33 cellular contexts compared by ENCODE assay signal in the genomic region with DNA sequence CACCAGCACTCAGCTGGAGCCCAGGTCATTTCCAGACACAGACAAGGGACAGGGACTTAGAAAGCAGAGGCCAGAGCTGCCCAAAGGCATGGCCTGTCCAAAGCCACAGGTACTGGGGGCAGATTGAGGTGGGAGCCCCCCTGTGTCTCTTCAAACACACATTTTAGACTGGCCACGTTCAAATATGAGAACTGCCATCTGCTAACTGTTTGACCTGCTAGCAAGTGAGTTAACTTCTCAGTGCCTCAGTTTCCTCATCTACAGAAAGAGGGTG. TPM values are rescaled to one million over a fixed set of nuclear protein-coding genes. Genes with fewer than 3 reads are reported as not detected.
A peak's percentile ranks its signal among the peaks of the same experiment; 100 is the strongest.
DNase-seq lines count a peak whose midpoint lies in the region; ATAC-seq, FAIRE-seq and TF ChIP-seq lines count a peak whose summit lies in the region.
"Had no signal": no experiment of that assay in that cellular context is flagged by ENCODE, and none has a peak within 500 bp of the region (broad histone marks: within the 10 kb centered on the region; RNA-seq: fewer than 3 reads in every experiment).

No MANE protein-coding gene starts in this region.

- CTCF ChIA-PET in GM12878 (lab: Yijun Ruan, JAX) = interaction anchor here (1.5 kb wide), 1 partner anchor 45 kb away, joined by 3 read pairs; no protein-coding TSS in a partner anchor

- WGBS in heart right ventricle, 2 donors = 22 to 36% methylated on average over 1 of the region's 1 CpG
- WGBS in GM12878 (ENCODE audit: insufficient coverage, insufficient replicate concordance, low lambda C conversion rate, missing lambda C conversion rate) = 25% methylated on average over 1 of the region's 1 CpG

- no peaks in the 10 kb centered on the region for H3K9me3 Mint-ChIP-seq in nephron progenitor cell
- no peaks in the 10 kb centered on the region for H3K9me3 Mint-ChIP-seq in activated naive CD8-positive, alpha-beta T cell treated with anti-CD3 and anti-CD28 coated beads for 36 hours
- H3K9me3 Mint-ChIP-seq: activated CD8-positive, alpha-beta T cell treated with anti-CD3 and anti-CD28 coated beads for 36 hours; activated naive CD4-positive, alpha-beta T cell treated with anti-CD3 and anti-CD28 coated beads, Interleukin-2, amount 10 ng/mL, durations not matched to agents 7 days and 5 days; CD14-positive monocyte; HFFc6; stimulated activated memory B cell treated with anti-CD40 and anti-IgM and Interleukin-4, amounts not matched to agents 10 μg/mL and 1 μg/mL and 100 μg/mL, for 72 hours had no signal

- H3K36me3 ChIP-seq in heart right ventricle (no peaks in the 10 kb centered on the region), GM12878 (ENCODE audit: control insufficient read depth in 2 of 2, insufficient read depth in 2 of 2, low read length in 1 of 2) (no peaks in the 10 kb centered on the region)
- H3K36me3 ChIP-seq: left lung, MG63, Peyer's patch, upper lobe of left lung had no signal

- H2AFZ ChIP-seq in GM12878 (ENCODE audit: control insufficient read depth, low read depth, low read length) = no peak overlapping the region

- intact Hi-C loops in heart right ventricle (cut with DNase I) (no loop called here), Right ventricle myocardium superior (cut with DNase I) (no loop called here), GM12878 (cut with micrococcal nuclease; ENCODE audit: unreplicated experiment) (no loop called here)

- SMC1A ChIA-PET in GM12878 (lab: Charles Lee; ENCODE audit: uncharacterized antibody, unreplicated experiment) = no interaction called here

- TF ChIP-seq RAD21 in GM12878 (IDR thresholded peaks at IDR 0.05; ENCODE audit: insufficient read depth, low read depth, low read length) = no peak

- peak overlapping the region; percentile 80 for H3K27ac Mint-ChIP-seq in nephron progenitor cell
- no peak overlapping the region for H3K27ac Mint-ChIP-seq in activated naive CD8-positive, alpha-beta T cell treated with anti-CD3 and anti-CD28 coated beads for 36 hours
- H3K27ac Mint-ChIP-seq: activated CD4-positive, alpha-beta T cell treated with anti-CD3 and anti-CD28 coated beads for 36 hours; activated CD8-positive, alpha-beta T cell treated with anti-CD3 and anti-CD28 coated beads for 36 hours; activated naive CD4-positive, alpha-beta T cell treated with anti-CD3 and anti-CD28 coated beads, Interleukin-2, amount 10 ng/mL, durations not matched to agents 7 days and 5 days; HFFc6; stimulated activated memory B cell treated with anti-CD40 and anti-IgM and Interleukin-4, amounts not matched to agents 10 μg/mL and 1 μg/mL and 100 μg/mL, for 72 hours had no signal

- RAD21 ChIA-PET in GM12878 (lab: Charles Lee; ENCODE audit: unreplicated experiment) = no interaction called here

- H3K27me3 ChIP-seq in heart right ventricle (no peaks in the 10 kb centered on the region), GM12878 (replicated peaks in 1 of 2; ENCODE audit: control insufficient read depth in 2 of 2, insufficient read depth in 2 of 2, low read length in 1 of 2) (no peaks in the 10 kb centered on the region), foreskin keratinocyte (peaks cover 18% of the 10 kb centered on the region)
- H3K27me3 ChIP-seq: Peyer's patch, upper lobe of left lung had no signal

- no peak overlapping the region for H3K4me3 Mint-ChIP-seq in nephron progenitor cell
- no peak overlapping the region for H3K4me3 Mint-ChIP-seq in activated naive CD8-positive, alpha-beta T cell treated with anti-CD3 and anti-CD28 coated beads for 36 hours
- H3K4me3 Mint-ChIP-seq: activated CD4-positive, alpha-beta T cell treated with anti-CD3 and anti-CD28 coated beads for 36 hours; activated CD8-positive, alpha-beta T cell treated with anti-CD3 and anti-CD28 coated beads for 36 hours; activated naive CD4-positive, alpha-beta T cell treated with anti-CD3 and anti-CD28 coated beads, Interleukin-2, amount 10 ng/mL, durations not matched to agents 7 days and 5 days; CD14-positive monocyte; HFFc6; stimulated activated memory B cell treated with anti-CD40 and anti-IgM and Interleukin-4, amounts not matched to agents 10 μg/mL and 1 μg/mL and 100 μg/mL, for 72 hours had no signal

- BruUV-seq in GM12878 (replicated peaks; lab: Mats Ljungman, UMichigan) = no TSS peak

- TF ChIP-seq EP300 in GM12878 (IDR thresholded peaks at IDR 0.05; ENCODE audit: borderline replicate concordance in 1 of 2, control insufficient read depth in 1 of 2, low read depth in 2 of 2, low read length in 2 of 2) = no peak

- no peak for TF ChIP-seq POLR2A in GM12878 (IDR thresholded peaks at IDR 0.05; ENCODE audit: low read depth, low read length)

- no peak overlapping the region for H3K4me3 ChIP-seq in heart right ventricle
- no peak overlapping the region for H3K4me3 ChIP-seq in GM12878
- H3K4me3 ChIP-seq: left lung, MG63, Peyer's patch, psoas muscle, upper lobe of left lung had no signal

- H3K27ac ChIP-seq in heart right ventricle (peak overlapping the region in 6 of 10 donors; percentile 27 to 84 (median 72)), GM12878 (ENCODE audit: control insufficient read depth, insufficient read depth) (no peak overlapping the region), foreskin keratinocyte (no peak overlapping the region)
- H3K27ac ChIP-seq: left lung, psoas muscle had no signal

- in situ Hi-C loops in GM12878 (cut with MboI) = no loop called here

- no peak for TF ChIP-seq CTCF in heart right ventricle (IDR thresholded peaks at IDR 0.05)
- TF ChIP-seq CTCF in GM12878 (IDR thresholded peaks at IDR 0.05 in 2 of 3, conservative IDR thresholded peaks at IDR 0.05 in 1 of 3; ENCODE audit: control insufficient read depth in 2 of 3, extremely low read depth in 1 of 3, insufficient read depth in 1 of 3, low read depth in 3 of 3, low read length in 3 of 3) = no peak
- no peak for TF ChIP-seq CTCF in nephron progenitor cell (IDR thresholded peaks at IDR 0.05)
- no peak for TF ChIP-seq CTCF in foreskin keratinocyte (conservative IDR thresholded peaks at IDR 0.05)
- TF ChIP-seq CTCF in D721Med (IDR thresholded peaks at IDR 0.05; ENCODE audit: insufficient read depth, missing control alignments) = no peak

- H3K36me3 Mint-ChIP-seq in nephron progenitor cell (ENCODE audit: low read depth) = no peaks in the 10 kb centered on the region
- H3K36me3 Mint-ChIP-seq in activated naive CD8-positive, alpha-beta T cell treated with anti-CD3 and anti-CD28 coated beads for 36 hours = no peaks in the 10 kb centered on the region
- H3K36me3 Mint-ChIP-seq: activated naive CD4-positive, alpha-beta T cell treated with anti-CD3 and anti-CD28 coated beads, Interleukin-2, amount 10 ng/mL, durations not matched to agents 7 days and 5 days; CD14-positive monocyte; stimulated activated memory B cell treated with anti-CD40 and anti-IgM and Interleukin-4, amounts not matched to agents 10 μg/mL and 1 μg/mL and 100 μg/mL, for 72 hours had no signal

- H3K4me2 ChIP-seq in GM12878 (ENCODE audit: control insufficient read depth, insufficient read depth) = no peak overlapping the region

- ATAC-seq in heart right ventricle = peak in 1 of 8 donors; percentile 8
- ATAC-seq in Right ventricle myocardium superior (ENCODE audit: poor library complexity) = no peak
- no peak for ATAC-seq in GM12878
- no peak for ATAC-seq in foreskin keratinocyte
- ATAC-seq: activated CD4-positive, alpha-beta T cell treated with anti-CD3 and anti-CD28 coated beads for 36 hours; activated CD8-positive, alpha-beta T cell treated with anti-CD3 and anti-CD28 coated beads for 36 hours had no signal

- peaks cover 58% of the 10 kb centered on the region for H3K4me1 Mint-ChIP-seq in nephron progenitor cell
- H3K4me1 Mint-ChIP-seq in activated naive CD8-positive, alpha-beta T cell treated with anti-CD3 and anti-CD28 coated beads for 36 hours = peaks cover 11% of the 10 kb centered on the region

- H3K9me3 ChIP-seq in heart right ventricle (no peaks in the 10 kb centered on the region), GM12878 (replicated peaks; ENCODE audit: control insufficient read depth, insufficient read depth, low read length) (no peaks in the 10 kb centered on the region)
- H3K9me3 ChIP-seq: Caco-2, left lung, MG63, Peyer's patch, psoas muscle, upper lobe of left lung had no signal

- DNase-seq in heart right ventricle (no peak), Right ventricle myocardium superior (no peak), GM12878 (ENCODE audit: low read depth, low spot score) (no peak), nephron progenitor cell (no peak), foreskin keratinocyte (no peak), D721Med (ENCODE audit: insufficient read length, low spot score) (no peak)
- no peak for DNase-seq in stimulated activated CD4-positive, alpha-beta T cell treated with anti-CD3 and anti-CD28 coated beads, Interleukin-2, amount 100 ng/mL, for 48 hours
- DNase-seq in activated naive CD8-positive, alpha-beta T cell treated with anti-CD3 and anti-CD28 coated beads for 36 hours = no peak
- DNase-seq: activated CD4-positive, alpha-beta T cell treated with anti-CD3 and anti-CD28 coated beads for 36 hours; activated CD8-positive, alpha-beta memory T cell treated with anti-CD3 and anti-CD28 coated beads, Interleukin-2, amount 50 U/mL, for 48 hours; activated CD8-positive, alpha-beta T cell treated with anti-CD3 and anti-CD28 coated beads for 36 hours; activated naive CD4-positive, alpha-beta T cell treated with anti-CD3 and anti-CD28 coated beads, Interleukin-2, amount 10 ng/mL, durations not matched to agents 7 days and 5 days; Caco-2; GOT3; HFFc6; KBM-7; left lung; MG63; NCI-H2081; NCI-H526; nucleus accumbens; Peyer's patch; psoas muscle; stimulated activated CD4-positive, alpha-beta T cell treated with anti-CD3 and anti-CD28 coated beads, Interleukin-15, amount 100 ng/mL, for 24 hours; SW 1271; T-helper 9 cell; upper lobe of left lung had no signal

- H3K9ac ChIP-seq in GM12878 (ENCODE audit: control insufficient read depth, insufficient read depth, low read length) = no peak overlapping the region

- H4K20me1 ChIP-seq in GM12878 (ENCODE audit: control insufficient read depth, insufficient read depth) = no peaks in the 10 kb centered on the region

- no peaks in the 10 kb centered on the region for H3K27me3 Mint-ChIP-seq in nephron progenitor cell (ENCODE audit: low read depth, poor library complexity)
- H3K27me3 Mint-ChIP-seq in activated naive CD8-positive, alpha-beta T cell treated with anti-CD3 and anti-CD28 coated beads for 36 hours = no peaks in the 10 kb centered on the region
- H3K27me3 Mint-ChIP-seq: activated CD8-positive, alpha-beta T cell treated with anti-CD3 and anti-CD28 coated beads for 36 hours; stimulated activated memory B cell treated with anti-CD40 and anti-IgM and Interleukin-4, amounts not matched to agents 10 μg/mL and 1 μg/mL and 100 μg/mL, for 72 hours had no signal

- POLR2A ChIA-PET in GM12878 (lab: Charles Lee) = no interaction called here

- FAIRE-seq in GM12878 (lab: Jason Lieb, UNC) (peak; percentile 35), D721Med (lab: Jason Lieb, UNC) (no peak)
- FAIRE-seq: HTR-8/SVneo, islet of Langerhans had no signal

- peaks cover 12 to 42% (median 30%) of the 10 kb centered on the region in 9 donors for H3K4me1 ChIP-seq in heart right ventricle
- peaks cover 24% of the 10 kb centered on the region for H3K4me1 ChIP-seq in GM12878 (ENCODE audit: control insufficient read depth, insufficient read depth, low read length)
- no peaks in the 10 kb centered on the region for H3K4me1 ChIP-seq in foreskin keratinocyte

- no peaks in the 10 kb centered on the region for H3K79me2 ChIP-seq in GM12878 (ENCODE audit: control insufficient read depth, insufficient read depth, low read length)

RNA-seq across cellular contexts. Expression of gene LEFTY2, which starts 0.9 kb away (rescaled TPM):
- total RNA-seq in heart right ventricle (1 to 10 TPM in 2 of 10 donors, under 1 TPM in 8; 0.23 to 1.4 (median 0.65) TPM), Right ventricle myocardium superior (0.24 TPM), GM12878 (2014; rRNA removed) (not detected in 2 replicates), GM12878 (2014; rRNA removed; fragmentation: Illumina TruSeq; extraction: Trizol) (not detected in 2 replicates), GM12878 (2021) (not detected in 2 replicates), foreskin keratinocyte (not detected in 2 replicates)
- polyA plus RNA-seq in heart right ventricle (under 1 TPM; 0.29 to 0.35 TPM), GM12878 (2011; rRNA removed) (not detected in 2 replicates), GM12878 (2014; fragmentation: Illumina TruSeq; extraction: Trizol) (not detected in 2 replicates), GM12878 (2014; fragmentation: Nextera tagmentation; extraction: Ambion mirVana) (not detected), GM12878 (2014; rRNA removed) (not detected in 2 replicates), GM12878 (2016; fragmentation: Nextera tagmentation; extraction: Ambion mirVana) (not detected), foreskin keratinocyte (not detected in 2 replicates)
- total RNA-seq in GM12878 (2013; cell fraction: nucleolus; rRNA removed) = not detected in 2 replicates
- not detected for polyA plus RNA-seq in GM12878 (2011; ENCODE audit: low read depth)
- not detected in 2 replicates for polyA plus RNA-seq in GM12878 (2011; cell fraction: cytosol; rRNA removed)
- not detected in 2 replicates for polyA plus RNA-seq in GM12878 (2011; cell fraction: nucleus; rRNA removed)
- not detected in 2 replicates for polyA plus RNA-seq in GM12878 (2012)
- polyA minus RNA-seq in GM12878 (2011; rRNA and poly(A)+ RNA removed) = not detected in 2 replicates
- not detected in 2 replicates for polyA minus RNA-seq in GM12878 (2011; cell fraction: cytosol; rRNA and poly(A)+ RNA removed)
- not detected in 2 replicates for polyA minus RNA-seq in GM12878 (2011; cell fraction: nucleus; rRNA and poly(A)+ RNA removed)
- total RNA-seq in activated naive CD8-positive, alpha-beta T cell treated with anti-CD3 and anti-CD28 coated beads for 36 hours = not detected
- total RNA-seq: A172; activated CD4-positive, alpha-beta T cell treated with anti-CD3 and anti-CD28 coated beads for 36 hours; activated CD8-positive, alpha-beta T cell treated with anti-CD3 and anti-CD28 coated beads for 36 hours; Caco-2; G401; HFFc6; Peyer's patch had no signal
- polyA plus RNA-seq: CD14-positive monocyte had no signal

RNA-seq across cellular contexts. Expression of gene PYCR2, which starts 17.8 kb away (rescaled TPM):
- total RNA-seq in heart right ventricle (10 to 100 TPM; 53.6 to 77.4 (median 62.7) TPM), Right ventricle myocardium superior (60.3 TPM), GM12878 (2014; rRNA removed) (53.4 and 65.2 TPM in 2 replicates), GM12878 (2014; rRNA removed; fragmentation: Illumina TruSeq; extraction: Trizol) (31.0 and 33.6 TPM in 2 replicates), GM12878 (2021) (77.2 and 81.8 TPM in 2 replicates), foreskin keratinocyte (51.2 and 51.3 TPM in 2 replicates)
- polyA plus RNA-seq in heart right ventricle (10 to 100 TPM; 42.5 to 96.0 TPM), GM12878 (2011; rRNA removed) (24.3 and 46.0 TPM in 2 replicates), GM12878 (2014; fragmentation: Illumina TruSeq; extraction: Trizol) (19.1 and 47.0 TPM in 2 replicates), GM12878 (2014; fragmentation: Nextera tagmentation; extraction: Ambion mirVana) (1 to 10 TPM; 1.7 to 5.9 TPM), GM12878 (2014; rRNA removed) (62.8 and 64.9 TPM in 2 replicates), GM12878 (2016; fragmentation: Nextera tagmentation; extraction: Ambion mirVana) (10 to 100 TPM; 74.9 to 76.3 TPM), foreskin keratinocyte (56.8 and 68.5 TPM in 2 replicates)
- 41.1 and 41.4 TPM in 2 replicates for total RNA-seq in GM12878 (2013; cell fraction: nucleolus; rRNA removed)
- 22.2 TPM for polyA plus RNA-seq in GM12878 (2011; ENCODE audit: low read depth)
- polyA plus RNA-seq in GM12878 (2011; cell fraction: cytosol; rRNA removed) = 49.9 and 63.2 TPM in 2 replicates
- 101 and 106 TPM in 2 replicates for polyA plus RNA-seq in GM12878 (2011; cell fraction: nucleus; rRNA removed)
- 45.2 and 52.3 TPM in 2 replicates for polyA plus RNA-seq in GM12878 (2012)
- 29.4 and 39.5 TPM in 2 replicates for polyA minus RNA-seq in GM12878 (2011; rRNA and poly(A)+ RNA removed)
- polyA minus RNA-seq in GM12878 (2011; cell fraction: cytosol; rRNA and poly(A)+ RNA removed) = 8.3 and 15.2 TPM in 2 replicates
- 20.2 and 31.1 TPM in 2 replicates for polyA minus RNA-seq in GM12878 (2011; cell fraction: nucleus; rRNA and poly(A)+ RNA removed)
- total RNA-seq in activated naive CD8-positive, alpha-beta T cell treated with anti-CD3 and anti-CD28 coated beads for 36 hours = 100 to 1,000 TPM; 142 to 149 TPM

RNA-seq across cellular contexts. Expression of gene LEFTY1, which starts 52.9 kb away (rescaled TPM):
- under 1 TPM in 7 of 10 donors, not detected in 3; 0.15 to 0.57 (median 0.25) TPM for total RNA-seq in heart right ventricle
- under 1 TPM; 0.15 to 0.77 TPM for polyA plus RNA-seq in heart right ventricle
- total RNA-seq in Right ventricle myocardium superior = 0.13 TPM
- total RNA-seq in GM12878 (2013; cell fraction: nucleolus; rRNA removed) = not detected in 2 replicates
- 0.06 TPM in 1 of 2 replicates, not detected in the other for total RNA-seq in GM12878 (2014; rRNA removed)
- total RNA-seq in GM12878 (2014; rRNA removed; fragmentation: Illumina TruSeq; extraction: Trizol) = not detected in 2 replicates
- total RNA-seq in GM12878 (2021) = 0.27 TPM in 1 of 2 replicates, not detected in the other
- not detected for polyA plus RNA-seq in GM12878 (2011; ENCODE audit: low read depth)
- polyA plus RNA-seq in GM12878 (2011; rRNA removed) = not detected in 2 replicates
- polyA plus RNA-seq in GM12878 (2011; cell fraction: cytosol; rRNA removed) = 0.04 TPM in 1 of 2 replicates, not detected in the other
- 0.06 TPM in 1 of 2 replicates, not detected in the other for polyA plus RNA-seq in GM12878 (2011; cell fraction: nucleus; rRNA removed)
- polyA plus RNA-seq in GM12878 (2012) = 0.08 TPM in 1 of 2 replicates, not detected in the other
- not detected in 2 replicates for polyA plus RNA-seq in GM12878 (2014; fragmentation: Illumina TruSeq; extraction: Trizol)
- not detected for polyA plus RNA-seq in GM12878 (2014; fragmentation: Nextera tagmentation; extraction: Ambion mirVana)
- polyA plus RNA-seq in GM12878 (2014; rRNA removed) = 0.06 TPM in 1 of 2 replicates, not detected in the other
- not detected for polyA plus RNA-seq in GM12878 (2016; fragmentation: Nextera tagmentation; extraction: Ambion mirVana)
- not detected in 2 replicates for polyA minus RNA-seq in GM12878 (2011; rRNA and poly(A)+ RNA removed)
- not detected in 2 replicates for polyA minus RNA-seq in GM12878 (2011; cell fraction: cytosol; rRNA and poly(A)+ RNA removed)
- not detected in 2 replicates for polyA minus RNA-seq in GM12878 (2011; cell fraction: nucleus; rRNA and poly(A)+ RNA removed)
- not detected in 2 replicates for total RNA-seq in foreskin keratinocyte
- not detected in 2 replicates for polyA plus RNA-seq in foreskin keratinocyte
- total RNA-seq in activated naive CD8-positive, alpha-beta T cell treated with anti-CD3 and anti-CD28 coated beads for 36 hours = under 1 TPM in 1 of 2 experiments, not detected in 1; 0.39 TPM
- total RNA-seq: A172; activated CD4-positive, alpha-beta T cell treated with anti-CD3 and anti-CD28 coated beads for 36 hours; Caco-2; G401; HFFc6 had no signal
- polyA plus RNA-seq: CD14-positive monocyte had no signal

RNA-seq across cellular contexts. Expression of gene SDE2, which starts 57.3 kb away (rescaled TPM):
- total RNA-seq in heart right ventricle (10 to 100 TPM; 10.3 to 20.3 (median 13.9) TPM), Right ventricle myocardium superior (9.4 TPM), GM12878 (2014; rRNA removed) (14.3 and 17.2 TPM in 2 replicates), GM12878 (2014; rRNA removed; fragmentation: Illumina TruSeq; extraction: Trizol) (15.4 and 16.0 TPM in 2 replicates), GM12878 (2021) (12.7 and 13.0 TPM in 2 replicates), foreskin keratinocyte (14.5 and 15.3 TPM in 2 replicates)
- polyA plus RNA-seq in heart right ventricle (1 to 10 TPM; 3.1 to 4.7 TPM), GM12878 (2011; rRNA removed) (19.4 and 26.6 TPM in 2 replicates), GM12878 (2014; fragmentation: Illumina TruSeq; extraction: Trizol) (12.2 and 16.2 TPM in 2 replicates), GM12878 (2014; fragmentation: Nextera tagmentation; extraction: Ambion mirVana) (1 to 10 TPM; 2.7 to 4.3 TPM), GM12878 (2014; rRNA removed) (9.6 and 11.5 TPM in 2 replicates), GM12878 (2016; fragmentation: Nextera tagmentation; extraction: Ambion mirVana) (10 to 100 TPM; 11.7 to 14.1 TPM), foreskin keratinocyte (3.9 and 4.7 TPM in 2 replicates)
- total RNA-seq in GM12878 (2013; cell fraction: nucleolus; rRNA removed) = 18.8 and 19.4 TPM in 2 replicates
- 6.0 TPM for polyA plus RNA-seq in GM12878 (2011; ENCODE audit: low read depth)
- 8.3 and 10.8 TPM in 2 replicates for polyA plus RNA-seq in GM12878 (2011; cell fraction: cytosol; rRNA removed)
- polyA plus RNA-seq in GM12878 (2011; cell fraction: nucleus; rRNA removed) = 4.3 and 7.1 TPM in 2 replicates
- 8.1 and 8.3 TPM in 2 replicates for polyA plus RNA-seq in GM12878 (2012)
- polyA minus RNA-seq in GM12878 (2011; rRNA and poly(A)+ RNA removed) = 10.3 and 11.3 TPM in 2 replicates
- polyA minus RNA-seq in GM12878 (2011; cell fraction: cytosol; rRNA and poly(A)+ RNA removed) = 7.1 and 7.6 TPM in 2 replicates
- polyA minus RNA-seq in GM12878 (2011; cell fraction: nucleus; rRNA and poly(A)+ RNA removed) = 3.9 and 7.9 TPM in 2 replicates
- 10 to 100 TPM; 20.0 to 21.2 TPM for total RNA-seq in activated naive CD8-positive, alpha-beta T cell treated with anti-CD3 and anti-CD28 coated beads for 36 hours

RNA-seq across cellular contexts. Expression of gene TMEM63A, which starts 59.7 kb away (rescaled TPM):
- total RNA-seq in heart right ventricle (10 to 100 TPM; 20.9 to 33.5 (median 24.7) TPM), Right ventricle myocardium superior (37.0 TPM), GM12878 (2014; rRNA removed) (12.0 TPM in 2 replicates), GM12878 (2014; rRNA removed; fragmentation: Illumina TruSeq; extraction: Trizol) (8.7 and 10.4 TPM in 2 replicates), GM12878 (2021) (27.6 and 31.8 TPM in 2 replicates), foreskin keratinocyte (12.0 and 13.5 TPM in 2 replicates)
- polyA plus RNA-seq in heart right ventricle (10 to 100 TPM; 10.4 to 69.1 TPM), GM12878 (2011; rRNA removed) (21.0 and 33.5 TPM in 2 replicates), GM12878 (2014; fragmentation: Illumina TruSeq; extraction: Trizol) (19.6 and 20.1 TPM in 2 replicates), GM12878 (2014; fragmentation: Nextera tagmentation; extraction: Ambion mirVana) (1 to 10 TPM; 1.3 to 1.8 TPM), GM12878 (2014; rRNA removed) (17.2 and 20.2 TPM in 2 replicates), GM12878 (2016; fragmentation: Nextera tagmentation; extraction: Ambion mirVana) (10 to 100 TPM; 14.4 to 15.9 TPM), foreskin keratinocyte (9.3 and 9.4 TPM in 2 replicates)
- 302 and 309 TPM in 2 replicates for total RNA-seq in GM12878 (2013; cell fraction: nucleolus; rRNA removed)
- polyA plus RNA-seq in GM12878 (2011; ENCODE audit: low read depth) = 9.4 TPM
- 18.1 and 18.5 TPM in 2 replicates for polyA plus RNA-seq in GM12878 (2011; cell fraction: cytosol; rRNA removed)
- polyA plus RNA-seq in GM12878 (2011; cell fraction: nucleus; rRNA removed) = 203 and 271 TPM in 2 replicates
- 18.2 and 27.5 TPM in 2 replicates for polyA plus RNA-seq in GM12878 (2012)
- polyA minus RNA-seq in GM12878 (2011; rRNA and poly(A)+ RNA removed) = 37.9 and 46.4 TPM in 2 replicates
- polyA minus RNA-seq in GM12878 (2011; cell fraction: cytosol; rRNA and poly(A)+ RNA removed) = 7.7 and 11.4 TPM in 2 replicates
- 61.2 and 88.9 TPM in 2 replicates for polyA minus RNA-seq in GM12878 (2011; cell fraction: nucleus; rRNA and poly(A)+ RNA removed)
- 10 to 100 TPM; 29.5 to 33.0 TPM for total RNA-seq in activated naive CD8-positive, alpha-beta T cell treated with anti-CD3 and anti-CD28 coated beads for 36 hours

Comparison
In these comparisons a context has a peak if more than half of its experiments do, and no peak if none do; other contexts are left out.
1. H3K27ac ChIP-seq: peak in heart right ventricle (6 of 10); none in GM12878 (single experiment) and foreskin keratinocyte (single experiment).